ENCODE assay signal across 27 cellular contexts in the genomic region with DNA sequence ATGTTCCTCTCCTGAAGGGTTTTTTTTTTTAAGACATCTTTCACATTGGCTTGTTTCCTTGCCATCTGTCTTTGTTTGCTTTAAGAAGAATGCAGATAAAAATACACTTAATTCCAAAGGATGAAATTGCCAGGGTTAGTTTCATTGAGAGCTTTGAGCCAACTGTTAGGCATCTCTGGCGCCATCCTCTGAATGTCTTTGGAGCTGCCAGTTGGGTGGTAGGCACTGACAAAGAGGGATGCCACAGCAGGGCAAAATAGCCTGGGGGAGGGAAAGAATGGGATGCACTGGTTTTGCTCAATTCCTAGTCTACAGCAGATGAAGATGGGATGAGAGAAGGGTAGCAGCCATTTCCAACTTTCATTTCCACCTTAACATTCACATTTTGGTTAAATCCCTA.
DNase-seq lines count a peak whose midpoint lies in the region; ATAC-seq and TF ChIP-seq lines count a peak whose summit lies in the region.
"Had no signal": no experiment of that assay in that cellular context is flagged by ENCODE, and none has a peak within 500 bp of the region (broad histone marks: within the 10 kb centered on the region; RNA-seq: fewer than 3 reads in every experiment).

No MANE protein-coding gene starts in this region.

- BruUV-seq in Panc1 (replicated peaks; lab: Mats Ljungman, UMichigan) = no TSS peak

- POLR2A ChIA-PET in Panc1 (lab: Charles Lee) = no interaction called here

- H3K4me3 ChIP-seq in Panc1 (ENCODE audit: low read depth in 2 of 2, low read length in 2 of 2) = no peak overlapping the region
- H3K4me3 ChIP-seq: BLaER1, GM12878, PC-9 had no signal

- no peaks in the 10 kb centered on the region for H3K27me3 ChIP-seq in Panc1 (ENCODE audit: control insufficient read depth, insufficient read depth, low read length)
- H3K27me3 ChIP-seq: BLaER1 had no signal

- peaks cover 10% of the 10 kb centered on the region for H3K4me1 Mint-ChIP-seq in type B pancreatic cell (ENCODE audit: unreplicated experiment)
- no peaks in the 10 kb centered on the region for H3K4me1 Mint-ChIP-seq in activated T-cell treated with anti-CD3 and anti-CD28 coated beads, Interleukin-2, amount 50 U/mL, for 4 hours (ENCODE audit: low read depth)
- H3K4me1 Mint-ChIP-seq: CD4-positive, CD25-positive, alpha-beta regulatory T cell had no signal

- peak; percentile 1 for DNase-seq in NCI-H82 (lab: John Stamatoyannopoulos, UW)
- no peak for DNase-seq in NCI-H82 treated with DMSO at 0.1 percent for 48 hours (lab: John Stamatoyannopoulos, UW; ENCODE audit: unreplicated experiment)
- no peak for DNase-seq in Panc1 (ENCODE audit: low read depth, low spot score)
- peak; percentile 2 for DNase-seq in foreskin melanocyte
- DNase-seq in type B pancreatic cell (ENCODE audit: extremely low spot score, unreplicated experiment) = no peak
- no peak for DNase-seq in activated T-cell treated with anti-CD3 and anti-CD28 coated beads, Interleukin-2, amount 50 U/mL, for 4 hours
- no peak for DNase-seq in GM20000 (ENCODE audit: low spot score)
- DNase-seq in GM19240 (ENCODE audit: insufficient read length, low spot score) = no peak
- DNase-seq: ACHN; CD4-positive, CD25-positive, alpha-beta regulatory T cell; DMS53; GDM1; GOT3; NCI-H1092 treated with DMSO at 0.1 percent for 48 hours; NCI-H1436; NCI-H187; NCI-H2081 treated with DMSO at 0.1 percent for 48 hours; NCI-H2171; NCI-H226; NCI-H510A; PC-9; SHP77 had no signal

- peak overlapping the region; percentile 2 for H3K4me3 Mint-ChIP-seq in type B pancreatic cell
- H3K4me3 Mint-ChIP-seq in activated T-cell treated with anti-CD3 and anti-CD28 coated beads, Interleukin-2, amount 50 U/mL, for 4 hours = no peak overlapping the region
- H3K4me3 Mint-ChIP-seq: CD4-positive, CD25-positive, alpha-beta regulatory T cell had no signal

- H3K9me3 Mint-ChIP-seq in type B pancreatic cell = peaks cover 8% of the 10 kb centered on the region
- H3K9me3 Mint-ChIP-seq in activated T-cell treated with anti-CD3 and anti-CD28 coated beads, Interleukin-2, amount 50 U/mL, for 4 hours = no peaks in the 10 kb centered on the region

- H3K36me3 ChIP-seq in Panc1 (ENCODE audit: control insufficient read depth, insufficient read depth, low read length) = no peaks in the 10 kb centered on the region
- H3K36me3 ChIP-seq: BLaER1 had no signal

- H3K36me3 Mint-ChIP-seq in type B pancreatic cell = no peaks in the 10 kb centered on the region
- H3K36me3 Mint-ChIP-seq in activated T-cell treated with anti-CD3 and anti-CD28 coated beads, Interleukin-2, amount 50 U/mL, for 4 hours (ENCODE audit: insufficient read depth) = no peaks in the 10 kb centered on the region
- H3K36me3 Mint-ChIP-seq: CD4-positive, CD25-positive, alpha-beta regulatory T cell had no signal

- intact Hi-C loops in Panc1 (cut with micrococcal nuclease; ENCODE audit: unreplicated experiment) = no loop called here

- no peaks in the 10 kb centered on the region for H3K9me3 ChIP-seq in Panc1 (ENCODE audit: control insufficient read depth, insufficient read depth, low read depth, low read length)
- H3K9me3 ChIP-seq: BLaER1 had no signal

- H3K27ac Mint-ChIP-seq in type B pancreatic cell = peak overlapping the region; percentile 4
- H3K27ac Mint-ChIP-seq: CD4-positive, CD25-positive, alpha-beta regulatory T cell had no signal

- peaks cover 52% of the 10 kb centered on the region for H3K27me3 Mint-ChIP-seq in type B pancreatic cell
- no peaks in the 10 kb centered on the region for H3K27me3 Mint-ChIP-seq in activated T-cell treated with anti-CD3 and anti-CD28 coated beads, Interleukin-2, amount 50 U/mL, for 4 hours (ENCODE audit: low read depth)
- H3K27me3 Mint-ChIP-seq: CD4-positive, CD25-positive, alpha-beta regulatory T cell had no signal

- TF ChIP-seq CTCF in Panc1 (IDR thresholded peaks at IDR 0.05) (0 out of 2 replicates have a peak, but pooled peaks have one; percentile 3), type B pancreatic cell (conservative IDR thresholded peaks at IDR 0.05) (no peak), GM20000 (IDR thresholded peaks at IDR 0.05; ENCODE audit: extremely low read depth, missing control alignments) (no peak)

- in situ Hi-C loops in Panc1 (cut with HindIII; ENCODE audit: low pct_unique_long_range_greater_than_20kb, low sequenced_read_pairs) = no loop called here

- no peaks in the 10 kb centered on the region for H3K4me1 ChIP-seq in Panc1 (ENCODE audit: control insufficient read depth, insufficient read depth, low read length)
- H3K4me1 ChIP-seq: BLaER1 had no signal

- ATAC-seq in Panc1 = no peak
- ATAC-seq in activated T-cell treated with anti-CD3 and anti-CD28 coated beads, Interleukin-2, amount 50 U/mL, for 4 hours = no peak
- ATAC-seq: GM12878 had no signal

- CTCF ChIA-PET in Panc1 (lab: Charles Lee) = no interaction called here

- no peak overlapping the region for H3K27ac ChIP-seq in Panc1 (ENCODE audit: low read length)
- H3K27ac ChIP-seq: 22Rv1, BLaER1, HL-60, PC-9, RWPE1 had no signal

Comparison
In these comparisons a context has a peak if more than half of its experiments do, and no peak if none do; other contexts are left out.
1. DNase-seq: peak in NCI-H82 (single experiment) and foreskin melanocyte (single experiment); none in NCI-H82 treated with DMSO at 0.1 percent for 48 hours (single experiment), Panc1 (single experiment), type B pancreatic cell (single experiment), activated T-cell treated with anti-CD3 and anti-CD28 coated beads, Interleukin-2, amount 50 U/mL, for 4 hours (single experiment), GM20000 (single experiment) and GM19240 (single experiment).